ENCODE assay signal across 7 cellular contexts in genomic region chr14:45998554-45998953, GRCh38.
"Had no signal": no experiment of that assay in that cellular context is flagged by ENCODE, and none has a peak within 500 bp of the region (broad histone marks: within the 10 kb centered on the region; RNA-seq: fewer than 3 reads in every experiment).

No MANE protein-coding gene starts in this region.

- H3K9me3 ChIP-seq: HAP-1 had no signal

- DNase-seq: GOT3, H7, HFFc6, KG1 had no signal

- H3K4me1 ChIP-seq: HAP-1 had no signal

- H3K4me3 ChIP-seq: HAP-1 had no signal

- H3K36me3 ChIP-seq: HAP-1 had no signal

- ATAC-seq: HCT116 had no signal

- FAIRE-seq: HTR-8/SVneo had no signal
